ENCODE assay signal across 27 cellular contexts in the genomic region with DNA sequence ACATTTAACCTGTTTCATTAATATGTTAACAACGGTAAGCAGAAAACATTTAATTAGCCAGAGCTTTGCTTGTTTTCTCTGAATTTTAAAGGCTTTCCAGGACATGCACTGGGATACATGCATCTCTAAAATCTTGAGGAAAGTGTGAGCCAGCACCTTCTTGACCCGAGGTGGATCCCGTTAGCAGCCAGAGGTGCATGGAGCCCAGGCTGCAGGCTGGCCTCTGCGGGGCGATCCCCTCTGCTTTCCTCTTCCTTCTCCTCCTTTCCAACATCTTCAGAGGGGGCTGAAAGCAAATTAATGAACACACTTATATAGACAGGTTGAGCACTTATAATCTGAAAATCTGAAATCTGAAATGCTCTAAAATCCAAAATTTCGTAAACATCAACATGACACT.
"Had no signal": no experiment of that assay in that cellular context is flagged by ENCODE, and none has a peak within 500 bp of the region (broad histone marks: within the 10 kb centered on the region; RNA-seq: fewer than 3 reads in every experiment).

No MANE protein-coding gene starts in this region.

- H3K27me3 ChIP-seq: neural progenitor cell, pancreas, right lobe of liver, thyroid gland, tibial nerve, upper lobe of left lung, uterus had no signal

- H3K9me3 Mint-ChIP-seq: natural killer cell; nephron; neural progenitor cell; stimulated activated effector memory CD8-positive, alpha-beta T cell treated with anti-CD3 and anti-CD28 coated beads, Interleukin-12 subunit alpha, Interleukin-12 subunit beta, amount 100 ng/mL, for 72 hours; stimulated activated naive B cell treated with anti-CD40 and anti-IgM and Interleukin-4, amounts not matched to agents 10 μg/mL and 1 μg/mL and 100 μg/mL, for 72 hours; stimulated activated naive CD8-positive, alpha-beta T cell treated with anti-CD3 and anti-CD28 coated beads, Interleukin-15, Interleukin-2, amounts not matched to agents 100 ng/mL and 50 ng/mL, for 24 hours had no signal

- H3K4me3 Mint-ChIP-seq: naive thymus-derived CD4-positive, alpha-beta T cell; natural killer cell; nephron; neural progenitor cell; stimulated activated effector memory CD8-positive, alpha-beta T cell treated with anti-CD3 and anti-CD28 coated beads, Interleukin-12 subunit alpha, Interleukin-12 subunit beta, amount 100 ng/mL, for 72 hours; stimulated activated naive B cell treated with anti-CD40 and anti-IgM and Interleukin-4, amounts not matched to agents 10 μg/mL and 1 μg/mL and 100 μg/mL, for 72 hours; stimulated activated naive CD8-positive, alpha-beta T cell treated with anti-CD3 and anti-CD28 coated beads, Interleukin-15, Interleukin-2, amounts not matched to agents 100 ng/mL and 50 ng/mL, for 24 hours had no signal

- ATAC-seq: naive thymus-derived CD4-positive, alpha-beta T cell; natural killer cell; pancreas; psoas muscle; right cardiac atrium; right lobe of liver; stimulated activated effector memory CD8-positive, alpha-beta T cell treated with anti-CD3 and anti-CD28 coated beads, Interleukin-12 subunit alpha, Interleukin-12 subunit beta, amount 100 ng/mL, for 72 hours; stimulated activated naive B cell treated with anti-CD40 and anti-IgM and Interleukin-4, amounts not matched to agents 10 μg/mL and 1 μg/mL and 100 μg/mL, for 72 hours had no signal

- H3K36me3 ChIP-seq: neural progenitor cell, pancreas, right lobe of liver, sigmoid colon, stomach, thoracic aorta, thyroid gland, tibial nerve, upper lobe of left lung, uterus had no signal

- H3K4me2 ChIP-seq: neural progenitor cell had no signal

- DNase-seq: naive thymus-derived CD4-positive, alpha-beta T cell; natural killer cell; occipital lobe; psoas muscle; right cardiac atrium; right lobe of liver; sigmoid colon; small intestine; stimulated activated CD4-positive, alpha-beta T cell treated with anti-CD3 and anti-CD28 coated beads, Interleukin-15, amount 100 ng/mL, for 24 hours; stimulated activated CD4-positive, alpha-beta T cell treated with anti-CD3 and anti-CD28 coated beads, Interleukin-2, amount 100 ng/mL, for 24 hours; stimulated activated CD4-positive, alpha-beta T cell treated with anti-CD3 and anti-CD28 coated beads, Interleukin-2, amount 100 ng/mL, for 48 hours; stimulated activated CD4-positive, alpha-beta T cell treated with anti-CD3 and anti-CD28 coated beads, Interleukin-4, amount 100 ng/mL, for 24 hours; stimulated activated naive B cell treated with anti-CD40 and anti-IgM and Interleukin-4, amounts not matched to agents 10 μg/mL and 1 μg/mL and 100 μg/mL, for 72 hours; stimulated activated naive CD4-positive, alpha-beta T cell treated with Interleukin-2 at 50 U/mL for 16 hours; stomach; thyroid gland; trophoblast cell; upper lobe of left lung; uterus had no signal

- H3K4me3 ChIP-seq: neural progenitor cell, pancreas, psoas muscle, right lobe of liver, sigmoid colon, stomach, thoracic aorta, thyroid gland, tibial nerve, upper lobe of left lung, uterus had no signal

- H3K36me3 Mint-ChIP-seq: naive thymus-derived CD4-positive, alpha-beta T cell; natural killer cell; neural progenitor cell; stimulated activated effector memory CD8-positive, alpha-beta T cell treated with anti-CD3 and anti-CD28 coated beads, Interleukin-12 subunit alpha, Interleukin-12 subunit beta, amount 100 ng/mL, for 72 hours; stimulated activated naive B cell treated with anti-CD40 and anti-IgM and Interleukin-4, amounts not matched to agents 10 μg/mL and 1 μg/mL and 100 μg/mL, for 72 hours had no signal

- H3K27me3 Mint-ChIP-seq: progenitor cell of endocrine pancreas; stimulated activated naive CD8-positive, alpha-beta T cell treated with anti-CD3 and anti-CD28 coated beads, Interleukin-15, Interleukin-2, amounts not matched to agents 100 ng/mL and 50 ng/mL, for 24 hours had no signal

- H3K27ac Mint-ChIP-seq: naive thymus-derived CD4-positive, alpha-beta T cell; natural killer cell; nephron; neural progenitor cell; progenitor cell of endocrine pancreas; stimulated activated effector memory CD8-positive, alpha-beta T cell treated with anti-CD3 and anti-CD28 coated beads, Interleukin-12 subunit alpha, Interleukin-12 subunit beta, amount 100 ng/mL, for 72 hours; stimulated activated naive B cell treated with anti-CD40 and anti-IgM and Interleukin-4, amounts not matched to agents 10 μg/mL and 1 μg/mL and 100 μg/mL, for 72 hours; stimulated activated naive CD8-positive, alpha-beta T cell treated with anti-CD3 and anti-CD28 coated beads, Interleukin-15, Interleukin-2, amounts not matched to agents 100 ng/mL and 50 ng/mL, for 24 hours had no signal

- H3K27ac ChIP-seq: neural progenitor cell, pancreas, psoas muscle, right lobe of liver, sigmoid colon, stomach, thoracic aorta, thyroid gland, tibial nerve, upper lobe of left lung, uterus had no signal

- H3K9me3 ChIP-seq: pancreas, psoas muscle, right lobe of liver, thoracic aorta, thyroid gland, upper lobe of left lung, uterus had no signal

- H2AFZ ChIP-seq: neural progenitor cell had no signal

- H3K4me1 Mint-ChIP-seq: natural killer cell; nephron; neural progenitor cell; stimulated activated effector memory CD8-positive, alpha-beta T cell treated with anti-CD3 and anti-CD28 coated beads, Interleukin-12 subunit alpha, Interleukin-12 subunit beta, amount 100 ng/mL, for 72 hours had no signal

- H3K4me1 ChIP-seq: neural progenitor cell, pancreas, psoas muscle, right lobe of liver, sigmoid colon, stomach, tibial nerve, upper lobe of left lung, uterus had no signal
